17 cellular contexts compared by ENCODE assay signal in the genomic region with DNA sequence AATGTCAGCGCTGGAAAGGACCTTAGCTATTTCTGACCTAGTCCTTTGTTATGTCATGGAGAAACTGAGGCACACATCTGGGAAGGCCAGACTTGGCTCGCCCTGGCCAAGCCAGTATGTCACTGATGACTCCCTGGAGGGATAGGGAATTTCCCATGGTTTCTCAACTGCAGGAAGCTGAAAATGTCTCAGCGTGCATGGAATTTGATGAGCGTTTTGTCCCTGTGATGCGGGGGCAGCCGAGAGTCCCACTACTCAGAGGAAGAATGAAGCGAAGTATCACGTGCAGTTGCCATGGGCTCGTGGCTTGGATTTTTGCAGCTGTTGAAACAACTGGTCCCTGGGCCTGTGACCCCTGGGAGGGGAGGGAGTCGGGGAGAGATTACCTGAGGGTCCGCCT. TPM values are rescaled to one million over a fixed set of nuclear protein-coding genes. Genes with fewer than 3 reads are reported as not detected.
DNase-seq lines count a peak whose midpoint lies in the region; ATAC-seq, FAIRE-seq and TF ChIP-seq lines count a peak whose summit lies in the region.
"Had no signal": no experiment of that assay in that cellular context is flagged by ENCODE, and none has a peak within 500 bp of the region (broad histone marks: within the 10 kb centered on the region; RNA-seq: fewer than 3 reads in every experiment).

No MANE protein-coding gene starts in this region.

- no peak overlapping the region for H4K91ac ChIP-seq in mesenchymal stem cell (ENCODE audit: low read length)

- H2BK12ac ChIP-seq in mesenchymal stem cell (ENCODE audit: low read length in 2 of 2): peak overlapping the region in 1 of 2 experiments; percentile 82

- H3K27ac ChIP-seq in mesenchymal stem cell (ENCODE audit: low read length, poor library complexity, severe bottlenecking) (no peak overlapping the region), HepG2 (ENCODE audit: extremely low read length, insufficient read depth, low read length) (no peak overlapping the region)

- H3K79me2 ChIP-seq in HepG2 (ENCODE audit: insufficient read depth, low read length): no peaks in the 10 kb centered on the region

- H3K4me3 Mint-ChIP-seq in HFFc6: no peak overlapping the region

- DNase-seq in ACHN (peak; percentile 36), HFFc6 (peak; percentile 7), bronchial epithelial cell (ENCODE audit: low read depth) (peak; percentile 77), mesenchymal stem cell (peak; percentile 89), NCI-H1092 (lab: John Stamatoyannopoulos, UW) (no peak), HepG2 (ENCODE audit: low spot score) (no peak)
- DNase-seq: activated CD4-positive, alpha-beta T cell treated with anti-CD3 and anti-CD28 coated beads for 4 hours; activated T-cell treated with anti-CD3 and anti-CD28 coated beads, Interleukin-2, amount 50 U/mL, for 48 hours; aorta; GDM1; NCI-H1105; occipital lobe; T-helper 1 cell had no signal

- H3K23ac ChIP-seq in mesenchymal stem cell (ENCODE audit: low read length in 2 of 2): no peak overlapping the region

- H3K4me1 Mint-ChIP-seq in HFFc6 (ENCODE audit: low read depth): peaks cover 7% of the 10 kb centered on the region

- intact Hi-C loops in HepG2 (cut with micrococcal nuclease; ENCODE audit: unreplicated experiment): no loop called here

- no peak overlapping the region for H3K4me3 ChIP-seq in bronchial epithelial cell (ENCODE audit: low read depth, low read length)
- no peak overlapping the region for H3K4me3 ChIP-seq in mesenchymal stem cell (ENCODE audit: insufficient read depth in 1 of 2, low read depth in 1 of 2, low read length in 2 of 2)
- no peak overlapping the region for H3K4me3 ChIP-seq in HepG2 (replicated peaks in 1 of 3; ENCODE audit: insufficient read depth in 1 of 3, low read depth in 2 of 3, low read length in 3 of 3)
- H3K4me3 ChIP-seq: lung had no signal

- no peak overlapping the region for H2BK15ac ChIP-seq in mesenchymal stem cell (ENCODE audit: low read depth, poor library complexity, severe bottlenecking)

- BruUV-seq in HepG2 (replicated peaks; lab: Mats Ljungman, UMichigan): no TSS peak

- peak overlapping the region; percentile 59; the same call in 1 of the 2 replicates for H3K27ac Mint-ChIP-seq in HFFc6

- H3K9me3 ChIP-seq in mesenchymal stem cell (ENCODE audit: control insufficient read depth, low read length) (no peaks in the 10 kb centered on the region), HepG2 (ENCODE audit: low read length) (no peaks in the 10 kb centered on the region)

- H3K27me3 ChIP-seq in bronchial epithelial cell (ENCODE audit: control insufficient read depth, insufficient read depth, low read length): no peaks in the 10 kb centered on the region
- no peaks in the 10 kb centered on the region for H3K27me3 ChIP-seq in mesenchymal stem cell (ENCODE audit: control insufficient read depth in 1 of 2, insufficient read depth in 1 of 2, low read length in 2 of 2)
- no peaks in the 10 kb centered on the region for H3K27me3 ChIP-seq in HepG2 (ENCODE audit: control insufficient read depth in 1 of 2, insufficient read depth in 2 of 2, low read length in 2 of 2)

- POLR2A ChIA-PET in HepG2 (lab: Yijun Ruan, JAX): no interaction called here

- no peaks in the 10 kb centered on the region; the same call in 1 of the 2 replicates for H3K27me3 Mint-ChIP-seq in HFFc6 (ENCODE audit: insufficient read depth)

- 0 out of 2 replicates have a peak, but pooled peaks cover 3% of the 10 kb centered on the region for H3K36me3 Mint-ChIP-seq in HFFc6 (ENCODE audit: low read depth)

- TF ChIP-seq EP300 in HepG2 (IDR thresholded peaks at IDR 0.05; ENCODE audit: low read depth in 2 of 2, low read length in 2 of 2): no peak
- no peak for TF ChIP-seq EP300 in HepG2 (CRISPR knock-in tag; IDR thresholded peaks at IDR 0.05; ENCODE audit: borderline replicate concordance)

- in situ Hi-C loops in ACHN (cut with HindIII; ENCODE audit: low pct_ligation_motif_present, low pct_unique_long_range_greater_than_20kb, low sequenced_read_pairs): no loop called here
- in situ Hi-C loops in HepG2 (cut with HindIII; ENCODE audit: extremely low pct_ligation_motif_present, low pct_unique_long_range_greater_than_20kb): no loop called here

- TF ChIP-seq POLR2A in HepG2 (IDR thresholded peaks at IDR 0.05; ENCODE audit: insufficient read depth in 1 of 2, low read depth in 2 of 2, low read length in 2 of 2): no peak

- CTCF ChIA-PET in HepG2 (lab: Yijun Ruan, JAX; ENCODE audit: low intra/inter-chr PET ratio, low total read pairs): no interaction called here

- H4K8ac ChIP-seq in mesenchymal stem cell (ENCODE audit: low read length): peak overlapping the region; percentile 80

- H3K14ac ChIP-seq in mesenchymal stem cell (ENCODE audit: low read length in 2 of 2): no peak overlapping the region

- H3K4me2 ChIP-seq in mesenchymal stem cell (ENCODE audit: low read length, poor library complexity, severe bottlenecking): no peak overlapping the region
- no peak overlapping the region for H3K4me2 ChIP-seq in HepG2 (ENCODE audit: low read depth, low read length)

- no peak overlapping the region for H2BK5ac ChIP-seq in mesenchymal stem cell (ENCODE audit: low read depth, low read length, poor library complexity, severe bottlenecking)

- H3K4me1 ChIP-seq in mesenchymal stem cell (ENCODE audit: control insufficient read depth, insufficient read depth, low read depth, low read length) (peaks cover 13% of the 10 kb centered on the region), HepG2 (ENCODE audit: insufficient read depth, low read length) (no peaks in the 10 kb centered on the region)

- H2BK120ac ChIP-seq in mesenchymal stem cell (ENCODE audit: low read depth, low read length): no peak overlapping the region

- peak overlapping the region; percentile 57 for H2AK5ac ChIP-seq in mesenchymal stem cell (ENCODE audit: low read length, severe bottlenecking)

- H2AFZ ChIP-seq in mesenchymal stem cell (ENCODE audit: low read depth, low read length): no peak overlapping the region
- no peak overlapping the region for H2AFZ ChIP-seq in HepG2 (ENCODE audit: low read length)

- no peaks in the 10 kb centered on the region for H3K36me3 ChIP-seq in bronchial epithelial cell (ENCODE audit: control insufficient read depth, insufficient read depth, low read length)
- H3K36me3 ChIP-seq in mesenchymal stem cell (ENCODE audit: control insufficient read depth in 1 of 2, insufficient read depth in 2 of 2, low read depth in 1 of 2, low read length in 2 of 2): peaks cover 12 to 18% of the 10 kb centered on the region in 2 experiments
- peaks cover 6 to 17% of the 10 kb centered on the region in 2 experiments; a peak in 3 of 5 replicates for H3K36me3 ChIP-seq in HepG2 (replicated peaks in 1 of 2; ENCODE audit: control insufficient read depth in 1 of 2, insufficient read depth in 2 of 2, low read length in 2 of 2)

- H3K9me3 Mint-ChIP-seq in HFFc6: no peaks in the 10 kb centered on the region

- H4K20me1 ChIP-seq in HepG2 (ENCODE audit: insufficient read depth, low read length): no peaks in the 10 kb centered on the region

- ATAC-seq in HG02852 (IDR thresholded peaks at IDR 0.05; ENCODE audit: unreplicated experiment) (no peak), GM18498 (IDR thresholded peaks at IDR 0.05; ENCODE audit: unreplicated experiment) (no peak), HepG2 (no peak)

- TF ChIP-seq CTCF in HFFc6 (IDR thresholded peaks at IDR 0.05) (no peak), bronchial epithelial cell (IDR thresholded peaks at IDR 0.05; ENCODE audit: insufficient read depth, low read length, severe bottlenecking) (no peak), HepG2 (CRISPR knock-in tag; IDR thresholded peaks at IDR 0.05) (no peak)

- no peak for TF ChIP-seq RAD21 in HepG2 (CRISPR knock-in tag; IDR thresholded peaks at IDR 0.05)

- FAIRE-seq in bronchial epithelial cell (lab: Jason Lieb, UNC) (no peak), HepG2 (lab: Jason Lieb, UNC) (no peak)
- FAIRE-seq: endometrium had no signal

- H3K79me1 ChIP-seq in mesenchymal stem cell (replicated peaks; ENCODE audit: low read length, poor library complexity, severe bottlenecking): peaks cover 12% of the 10 kb centered on the region

- H3K9ac ChIP-seq in mesenchymal stem cell (ENCODE audit: low read length): peak overlapping the region; percentile 71
- H3K9ac ChIP-seq in HepG2 (ENCODE audit: insufficient read depth, low read depth, low read length): no peak overlapping the region

- 48% methylated on average over 11 of the region's 11 CpGs for WGBS in mesenchymal stem cell
- WGBS in HepG2 (ENCODE audit: low lambda C conversion rate): 91% methylated on average over 7 of the region's 11 CpGs

- H3K18ac ChIP-seq in mesenchymal stem cell (ENCODE audit: low read depth in 1 of 2, low read length in 2 of 2): peak overlapping the region in 1 of 2 experiments; percentile 30

- peak overlapping the region in 1 of 2 experiments; percentile 24 for H3K4ac ChIP-seq in mesenchymal stem cell (ENCODE audit: low read depth in 1 of 2, low read length in 2 of 2)

RNA-seq across cellular contexts. Expression of gene CLIP2, which starts 44.8 kb away (rescaled TPM):
- total RNA-seq in HFFc6 (2021; fragmentation: NEBNext Ultra II Directional; extraction: Animal tissue kit (Norgen Biotek cat#: 25700)): 10 to 100 TPM; 27.9 to 37.5 (median 34.5) TPM
- 10.6 and 12.9 TPM in 2 replicates for total RNA-seq in bronchial epithelial cell
- 68.2 TPM for polyA plus RNA-seq in mesenchymal stem cell (2013, experiment 1 of 2)
- 63.3 TPM for polyA plus RNA-seq in mesenchymal stem cell (2013, experiment 2 of 2)
- total RNA-seq in HepG2 (2016; rRNA removed; fragmentation: Illumina TruSeq; extraction: Trizol): 13.6 and 17.4 TPM in 2 replicates
- 7.5 and 7.6 TPM in 2 replicates for total RNA-seq in HepG2 (2016; cell fraction: cytosol; rRNA removed; fragmentation: Illumina TruSeq; extraction: Trizol; ENCODE audit: low read depth)
- 10.6 and 19.9 TPM in 2 replicates for total RNA-seq in HepG2 (2016; cell fraction: insoluble cytoplasmic fraction; rRNA removed; fragmentation: Illumina TruSeq; extraction: Trizol)
- total RNA-seq in HepG2 (2016; cell fraction: membrane; rRNA removed; fragmentation: Illumina TruSeq; extraction: Trizol): 9.6 and 10.3 TPM in 2 replicates
- 15.2 and 16.4 TPM in 2 replicates for total RNA-seq in HepG2 (2016; cell fraction: nucleus; rRNA removed; fragmentation: Illumina TruSeq; extraction: Trizol)
- polyA plus RNA-seq in HepG2 (2011; rRNA removed): 6.5 and 9.2 TPM in 2 replicates
- 6.5 and 7.4 TPM in 2 replicates for polyA plus RNA-seq in HepG2 (2011; cell fraction: cytosol; rRNA removed)
- polyA plus RNA-seq in HepG2 (2011; cell fraction: nucleus; rRNA removed): 19.0 and 19.1 TPM in 2 replicates
- polyA plus RNA-seq in HepG2 (2012): 14.2 and 32.5 TPM in 2 replicates
- 1.6 and 1.8 TPM in 2 replicates for polyA plus RNA-seq in HepG2 (2016; cell fraction: cytosol; fragmentation: Illumina TruSeq; extraction: Trizol; ENCODE audit: low read depth)
- 10.0 and 13.1 TPM in 2 replicates for polyA plus RNA-seq in HepG2 (2016; cell fraction: insoluble cytoplasmic fraction; fragmentation: Illumina TruSeq; extraction: Trizol; ENCODE audit: low read depth)
- polyA plus RNA-seq in HepG2 (2016; cell fraction: membrane; fragmentation: Illumina TruSeq; extraction: Trizol; ENCODE audit: low read depth): 4.5 and 5.2 TPM in 2 replicates
- polyA plus RNA-seq in HepG2 (2016; cell fraction: nucleus; fragmentation: Illumina TruSeq; extraction: Trizol; ENCODE audit: insufficient read depth, low read depth): 22.6 and 24.8 TPM in 2 replicates
- polyA minus RNA-seq in HepG2 (2011; rRNA and poly(A)+ RNA removed; ENCODE audit: low replicate concordance): 2.9 and 19.1 TPM in 2 replicates
- 9.1 and 11.1 TPM in 2 replicates for polyA minus RNA-seq in HepG2 (2011; cell fraction: cytosol; rRNA and poly(A)+ RNA removed)
- polyA minus RNA-seq in HepG2 (2011; cell fraction: nucleus; rRNA and poly(A)+ RNA removed): 14.3 and 17.3 TPM in 2 replicates

Comparison
In these comparisons a context has a peak if more than half of its experiments do, and no peak if none do; other contexts are left out.
1. DNase-seq: peak in ACHN (single experiment), HFFc6 (single experiment), bronchial epithelial cell (single experiment) and mesenchymal stem cell (single experiment); none in NCI-H1092 (single experiment) and HepG2 (single experiment).